Comparison of ENCODE assay signal across 31 cellular contexts in genomic region chr3:179964867-179965266, GRCh38.
"Had no signal": no experiment of that assay in that cellular context is flagged by ENCODE, and none has a peak within 500 bp of the region (broad histone marks: within the 10 kb centered on the region; RNA-seq: fewer than 3 reads in every experiment).

No MANE protein-coding gene starts in this region.

- DNase-seq: activated B cell treated with CpG ODN at 0.5 μM for 24 hours; activated CD4-positive, alpha-beta memory T cell treated with anti-CD3 and anti-CD28 coated beads for 36 hours; activated CD4-positive, alpha-beta T cell treated with anti-CD3 and anti-CD28 coated beads for 4 hours; activated CD4-positive, alpha-beta T cell treated with anti-CD3 and anti-CD28 coated beads, Interleukin-2, amount 50 U/mL, for 1 hour; activated CD4-positive, CD25-positive, alpha-beta regulatory T cell treated with anti-CD3 and anti-CD28 coated beads, Interleukin-2, amount 50 U/mL, for 72 hours; activated CD8-positive, alpha-beta memory T cell treated with anti-CD3 and anti-CD28 coated beads, Interleukin-2, amount 50 U/mL, for 48 hours; activated gamma-delta T cell treated with Interleukin-2 at 50 U/mL for 16 hours; activated naive CD4-positive, alpha-beta T cell treated with anti-CD3 and anti-CD28 coated beads for 36 hours; adrenal gland; body of pancreas; MG63; NCI-H1048; NCI-H1105 treated with DMSO at 0.1 percent for 48 hours; NCI-H1436; NCI-H1694; NCI-H1930; NCI-H2081 treated with DMSO at 0.1 percent for 48 hours; NCI-H226; NCI-H446 treated with DMSO at 0.1 percent for 48 hours; NCI-H524; NCI-H69; PC-3; Peyer's patch; RPMI8226; SIG-M5; SW 1271; T-helper 1 cell; T-helper 9 cell had no signal

- H3K4me3 ChIP-seq: adrenal gland, body of pancreas, breast epithelium, MG63, Peyer's patch had no signal

- H3K36me3 Mint-ChIP-seq: activated CD4-positive, alpha-beta memory T cell treated with anti-CD3 and anti-CD28 coated beads for 36 hours; activated naive CD4-positive, alpha-beta T cell treated with anti-CD3 and anti-CD28 coated beads, Interleukin-2, amount 50 U/mL, for 72 hours had no signal

- H3K4me3 Mint-ChIP-seq: activated B cell treated with CpG ODN at 0.5 μM for 24 hours; activated CD4-positive, alpha-beta memory T cell treated with anti-CD3 and anti-CD28 coated beads for 36 hours; activated naive CD4-positive, alpha-beta T cell treated with anti-CD3 and anti-CD28 coated beads for 36 hours had no signal

- H3K36me3 ChIP-seq: adrenal gland, breast epithelium, MG63, Peyer's patch had no signal

- H3K9me3 ChIP-seq: adrenal gland, body of pancreas, breast epithelium, Peyer's patch had no signal

- H3K27ac Mint-ChIP-seq: activated B cell treated with CpG ODN at 0.5 μM for 24 hours; activated CD4-positive, alpha-beta memory T cell treated with anti-CD3 and anti-CD28 coated beads for 36 hours; activated naive CD4-positive, alpha-beta T cell treated with anti-CD3 and anti-CD28 coated beads for 36 hours; activated naive CD4-positive, alpha-beta T cell treated with anti-CD3 and anti-CD28 coated beads, Interleukin-2, amount 50 U/mL, for 72 hours had no signal

- ATAC-seq: activated naive CD4-positive, alpha-beta T cell treated with anti-CD3 and anti-CD28 coated beads, Interleukin-2, amount 50 U/mL, for 72 hours; body of pancreas; PC-3 had no signal

- H3K9me3 Mint-ChIP-seq: activated B cell treated with CpG ODN at 0.5 μM for 24 hours; activated CD4-positive, alpha-beta memory T cell treated with anti-CD3 and anti-CD28 coated beads for 36 hours; activated naive CD4-positive, alpha-beta T cell treated with anti-CD3 and anti-CD28 coated beads for 36 hours had no signal

- H3K27me3 ChIP-seq: adrenal gland, body of pancreas, breast epithelium, MG63, Peyer's patch had no signal

- H3K4me1 ChIP-seq: adrenal gland, breast epithelium, Peyer's patch had no signal

- H3K4me2 ChIP-seq: KMS-11 had no signal

- H3K9ac ChIP-seq: KMS-11 had no signal
